In the genomic region with DNA sequence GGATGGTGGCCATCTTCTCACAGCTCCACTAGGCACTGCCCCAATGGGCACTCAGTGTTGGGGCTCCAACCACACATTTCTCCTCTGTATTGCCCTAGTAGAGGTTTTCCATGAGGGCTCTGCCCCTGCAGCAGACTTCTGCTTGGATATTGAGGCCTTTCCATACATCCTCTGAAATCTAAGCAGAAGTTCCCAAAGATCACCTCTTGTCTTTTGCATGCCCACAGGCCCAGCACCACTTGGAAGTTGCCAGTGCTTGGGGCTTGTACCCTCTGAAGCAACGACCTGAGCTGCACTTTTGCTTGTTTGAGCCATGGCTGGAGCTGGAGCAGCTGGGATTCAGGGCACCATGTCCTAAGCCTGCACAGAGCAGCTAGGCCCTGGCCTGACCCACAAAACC, we compare ENCODE assay signal across 32 cellular contexts.
"Had no signal": no experiment of that assay in that cellular context is flagged by ENCODE, and none has a peak within 500 bp of the region (broad histone marks: within the 10 kb centered on the region; RNA-seq: fewer than 3 reads in every experiment).

No MANE protein-coding gene starts in this region.

- H3K27me3 ChIP-seq: adrenal gland, ascending aorta, body of pancreas, brain microvascular endothelial cell, breast epithelium, cardiac muscle cell had no signal

- DNase-seq: activated effector memory CD4-positive, alpha-beta T cell treated with anti-CD3 and anti-CD28 coated beads, Interleukin-2, amount 50 U/mL, for 16 hours; activated effector memory CD4-positive, alpha-beta T cell treated with Interleukin-2 at 50 U/mL for 16 hours; activated gamma-delta T cell; activated gamma-delta T cell treated with Interleukin-2 at 50 U/mL for 16 hours; activated naive CD4-positive, alpha-beta T cell; activated naive CD4-positive, alpha-beta T cell treated with anti-CD3 and anti-CD28 coated beads for 36 hours; activated naive CD4-positive, alpha-beta T cell treated with anti-CD3 and anti-CD28 coated beads, Interleukin-2, amount 10 ng/mL, durations not matched to agents 7 days and 5 days; activated naive CD4-positive, alpha-beta T cell treated with anti-CD3 and anti-CD28 coated beads, Interleukin-2, amount 50 U/mL, for 16 hours; activated naive CD4-positive, alpha-beta T cell treated with Interleukin-2 at 50 U/mL for 16 hours; activated naive CD8-positive, alpha-beta T cell treated with anti-CD3 and anti-CD28 coated beads for 36 hours; activated naive CD8-positive, alpha-beta T cell treated with anti-CD3 and anti-CD28 coated beads, Interleukin-2, amount 10 ng/mL, durations not matched to agents 7 days and 5 days; activated naive CD8-positive, alpha-beta T cell treated with anti-CD3 and anti-CD28 coated beads, Interleukin-2, amount 50 U/mL, for 24 hours; activated T-cell treated with anti-CD3 and anti-CD28 coated beads for 4 hours; activated T-cell treated with anti-CD3 and anti-CD28 coated beads, Interleukin-2, amount 50 U/mL, for 1 hour; activated T-cell treated with anti-CD3 and anti-CD28 coated beads, Interleukin-2, amount 50 U/mL, for 24 hours; activated T-cell treated with anti-CD3 and anti-CD28 coated beads, Interleukin-2, amount 50 U/mL, for 4 hours; activated T-cell treated with anti-CD3 and anti-CD28 coated beads, Interleukin-2, amount 50 U/mL, for 48 hours; activated T-cell treated with anti-CD3 and anti-CD28 coated beads, Interleukin-2, amount 50 U/mL, for 72 hours; adrenal gland; amniotic stem cell; amygdala; anterior cingulate cortex; body of pancreas; brain microvascular endothelial cell; caudate nucleus; central memory CD4-positive, alpha-beta T cell; cerebellar nuclear complex had no signal

- ATAC-seq: activated naive CD4-positive, alpha-beta T cell treated with anti-CD3 and anti-CD28 coated beads, Interleukin-2, amount 50 U/mL, for 72 hours; activated naive CD8-positive, alpha-beta T cell treated with anti-CD3 and anti-CD28 coated beads, Interleukin-2, amount 50 U/mL, for 24 hours; activated T-cell treated with anti-CD3 and anti-CD28 coated beads, Interleukin-2, amount 50 U/mL, for 4 hours; activated T-cell treated with anti-CD3 and anti-CD28 coated beads, Interleukin-2, amount 50 U/mL, for 72 hours; activated T-helper 17 cell treated with anti-CD3 and anti-CD28 coated beads, Interleukin-2, amount 50 U/mL, for 72 hours; body of pancreas had no signal

- H3K4me3 ChIP-seq: adrenal gland, ascending aorta, body of pancreas, breast epithelium, cardiac muscle cell had no signal

- H3K9me3 ChIP-seq: adrenal gland, ascending aorta, body of pancreas had no signal

- H3K4me1 ChIP-seq: ascending aorta, body of pancreas, breast epithelium had no signal

- H3K27ac ChIP-seq: adrenal gland, ascending aorta, body of pancreas, brain microvascular endothelial cell, breast epithelium, cardiac muscle cell had no signal

- H3K36me3 ChIP-seq: adrenal gland, ascending aorta, brain microvascular endothelial cell, breast epithelium, cardiac muscle cell had no signal
